1 cellular context compared by ENCODE assay signal in the genomic region with DNA sequence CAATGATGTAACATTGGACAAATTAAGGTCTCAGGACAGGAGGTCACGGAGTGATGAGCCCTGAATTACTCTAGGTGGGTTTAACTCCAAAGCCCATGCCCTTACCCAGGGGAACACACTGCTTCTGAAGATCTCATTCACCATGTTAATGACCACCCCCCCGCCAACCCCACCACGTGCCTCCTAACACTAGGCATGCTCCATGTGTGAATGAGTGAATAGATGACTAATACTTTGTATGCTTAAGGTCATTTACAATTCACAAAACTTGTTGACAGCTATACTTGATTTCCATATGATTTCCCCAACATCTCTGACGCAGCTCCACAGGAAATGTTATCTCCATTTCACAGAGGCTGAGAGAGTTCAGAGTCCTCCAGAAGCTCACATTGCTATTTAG.
A peak's percentile ranks its signal among the peaks of the same experiment; 100 is the strongest.
TF ChIP-seq lines count a peak whose summit lies in the region.

No MANE protein-coding gene starts in this region.

TF ChIP-seq in HEK293, 187 proteins besides CTCF, POLR2A, EP300 and RAD21 (continued from another document):
- TF ChIP-seq PATZ1 (tag by site-specific recombination; IDR thresholded peaks at IDR 0.05) = peak; percentile 45; the same call in 1 of the 2 replicates
TF ChIP-seq in HEK293: peak in this region for 12; not testable (repeated sequence) for 175.
